Comparison of ENCODE assay signal across 1 cellular context in genomic region chr12:7145671-7146070, GRCh38.
TF ChIP-seq lines count a peak whose summit lies in the region.

No MANE protein-coding gene starts in this region.

TF ChIP-seq in HepG2, 621 proteins besides CTCF, POLR2A, EP300 and RAD21:
- TF ChIP-seq REXO4 (CRISPR knock-in tag; IDR thresholded peaks at IDR 0.05; ENCODE audit: borderline replicate concordance) (no peak), IRF2 (CRISPR knock-in tag; IDR thresholded peaks at IDR 0.05) (no peak), JUNB (CRISPR knock-in tag; IDR thresholded peaks at IDR 0.05; ENCODE audit: borderline replicate concordance) (no peak), NFE2L2 (IDR thresholded peaks at IDR 0.05; ENCODE audit: low read length) (no peak), SNAPC2 (CRISPR knock-in tag; IDR thresholded peaks at IDR 0.05) (no peak), HCFC1 (IDR thresholded peaks at IDR 0.05; ENCODE audit: low read depth, low read length) (no peak), MBD4 (IDR thresholded peaks at IDR 0.05; ENCODE audit: borderline replicate concordance, low read length) (no peak), TEAD3 (CRISPR knock-in tag; optimal IDR thresholded peaks at IDR 0.05; ENCODE audit: borderline replicate concordance) (no peak), SKI (IDR thresholded peaks at IDR 0.05; ENCODE audit: partially characterized antibody) (no peak), ZNF317 (CRISPR knock-in tag; IDR thresholded peaks at IDR 0.05) (no peak), HDAC6 (IDR thresholded peaks at IDR 0.05; ENCODE audit: low read depth, low read length) (no peak), ASH2L (IDR thresholded peaks at IDR 0.05; ENCODE audit: insufficient read length, low read depth, low read length) (no peak), CBFB (CRISPR knock-in tag; IDR thresholded peaks at IDR 0.05) (no peak), FOXO1 (CRISPR knock-in tag; IDR thresholded peaks at IDR 0.05) (no peak)
- TF ChIP-seq, protein P1, sequence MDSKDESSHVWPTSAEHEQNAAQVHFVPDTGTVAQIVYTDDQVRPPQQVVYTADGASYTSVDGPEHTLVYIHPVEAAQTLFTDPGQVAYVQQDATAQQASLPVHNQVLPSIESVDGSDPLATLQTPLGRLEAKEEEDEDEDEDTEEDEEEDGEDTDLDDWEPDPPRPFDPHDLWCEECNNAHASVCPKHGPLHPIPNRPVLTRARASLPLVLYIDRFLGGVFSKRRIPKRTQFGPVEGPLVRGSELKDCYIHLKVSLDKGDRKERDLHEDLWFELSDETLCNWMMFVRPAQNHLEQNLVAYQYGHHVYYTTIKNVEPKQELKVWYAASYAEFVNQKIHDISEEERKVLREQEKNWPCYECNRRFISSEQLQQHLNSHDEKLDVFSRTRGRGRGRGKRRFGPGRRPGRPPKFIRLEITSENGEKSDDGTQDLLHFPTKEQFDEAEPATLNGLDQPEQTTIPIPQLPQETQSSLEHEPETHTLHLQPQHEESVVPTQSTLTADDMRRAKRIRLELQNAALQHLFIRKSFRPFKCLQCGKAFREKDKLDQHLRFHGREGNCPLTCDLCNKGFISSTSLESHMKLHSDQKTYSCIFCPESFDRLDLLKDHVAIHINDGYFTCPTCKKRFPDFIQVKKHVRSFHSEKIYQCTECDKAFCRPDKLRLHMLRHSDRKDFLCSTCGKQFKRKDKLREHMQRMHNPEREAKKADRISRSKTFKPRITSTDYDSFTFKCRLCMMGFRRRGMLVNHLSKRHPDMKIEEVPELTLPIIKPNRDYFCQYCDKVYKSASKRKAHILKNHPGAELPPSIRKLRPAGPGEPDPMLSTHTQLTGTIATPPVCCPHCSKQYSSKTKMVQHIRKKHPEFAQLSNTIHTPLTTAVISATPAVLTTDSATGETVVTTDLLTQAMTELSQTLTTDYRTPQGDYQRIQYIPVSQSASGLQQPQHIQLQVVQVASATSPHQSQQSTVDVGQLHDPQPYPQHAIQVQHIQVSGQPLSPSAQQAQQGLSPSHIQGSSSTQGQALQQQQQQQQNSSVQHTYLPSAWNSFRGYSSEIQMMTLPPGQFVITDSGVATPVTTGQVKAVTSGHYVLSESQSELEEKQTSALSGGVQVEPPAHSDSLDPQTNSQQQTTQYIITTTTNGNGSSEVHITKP (CRISPR knock-in tag; IDR thresholded peaks at IDR 0.05; ENCODE audit: low read depth), result no peak
- TF ChIP-seq, protein P2, sequence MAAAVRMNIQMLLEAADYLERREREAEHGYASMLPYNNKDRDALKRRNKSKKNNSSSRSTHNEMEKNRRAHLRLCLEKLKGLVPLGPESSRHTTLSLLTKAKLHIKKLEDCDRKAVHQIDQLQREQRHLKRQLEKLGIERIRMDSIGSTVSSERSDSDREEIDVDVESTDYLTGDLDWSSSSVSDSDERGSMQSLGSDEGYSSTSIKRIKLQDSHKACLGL (CRISPR knock-in tag; IDR thresholded peaks at IDR 0.05), result no peak
- TF ChIP-seq, protein P3, sequence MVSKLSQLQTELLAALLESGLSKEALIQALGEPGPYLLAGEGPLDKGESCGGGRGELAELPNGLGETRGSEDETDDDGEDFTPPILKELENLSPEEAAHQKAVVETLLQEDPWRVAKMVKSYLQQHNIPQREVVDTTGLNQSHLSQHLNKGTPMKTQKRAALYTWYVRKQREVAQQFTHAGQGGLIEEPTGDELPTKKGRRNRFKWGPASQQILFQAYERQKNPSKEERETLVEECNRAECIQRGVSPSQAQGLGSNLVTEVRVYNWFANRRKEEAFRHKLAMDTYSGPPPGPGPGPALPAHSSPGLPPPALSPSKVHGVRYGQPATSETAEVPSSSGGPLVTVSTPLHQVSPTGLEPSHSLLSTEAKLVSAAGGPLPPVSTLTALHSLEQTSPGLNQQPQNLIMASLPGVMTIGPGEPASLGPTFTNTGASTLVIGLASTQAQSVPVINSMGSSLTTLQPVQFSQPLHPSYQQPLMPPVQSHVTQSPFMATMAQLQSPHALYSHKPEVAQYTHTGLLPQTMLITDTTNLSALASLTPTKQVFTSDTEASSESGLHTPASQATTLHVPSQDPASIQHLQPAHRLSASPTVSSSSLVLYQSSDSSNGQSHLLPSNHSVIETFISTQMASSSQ (IDR thresholded peaks at IDR 0.05; ENCODE audit: low read depth), result no peak
- TF ChIP-seq, protein P3 (CRISPR knock-in tag; IDR thresholded peaks at IDR 0.05; ENCODE audit: borderline replicate concordance), result no peak
- TF ChIP-seq, protein P4, sequence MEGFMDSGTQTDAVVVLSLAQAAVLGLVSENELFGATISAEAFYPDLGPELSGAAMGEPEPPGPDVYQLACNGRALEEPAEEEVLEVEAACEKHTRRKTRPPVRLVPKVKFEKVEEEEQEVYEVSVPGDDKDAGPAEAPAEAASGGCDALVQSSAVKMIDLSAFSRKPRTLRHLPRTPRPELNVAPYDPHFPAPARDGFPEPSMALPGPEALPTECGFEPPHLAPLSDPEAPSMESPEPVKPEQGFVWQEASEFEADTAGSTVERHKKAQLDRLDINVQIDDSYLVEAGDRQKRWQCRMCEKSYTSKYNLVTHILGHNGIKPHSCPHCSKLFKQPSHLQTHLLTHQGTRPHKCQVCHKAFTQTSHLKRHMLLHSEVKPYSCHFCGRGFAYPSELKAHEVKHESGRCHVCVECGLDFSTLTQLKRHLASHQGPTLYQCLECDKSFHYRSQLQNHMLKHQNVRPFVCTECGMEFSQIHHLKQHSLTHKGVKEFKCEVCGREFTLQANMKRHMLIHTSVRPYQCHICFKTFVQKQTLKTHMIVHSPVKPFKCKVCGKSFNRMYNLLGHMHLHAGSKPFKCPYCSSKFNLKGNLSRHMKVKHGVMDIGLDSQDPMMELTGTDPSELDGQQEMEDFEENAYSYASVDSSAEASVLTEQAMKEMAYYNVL (CRISPR knock-in tag; IDR thresholded peaks at IDR 0.05; ENCODE audit: borderline replicate concordance), result no peak
